Comparison of ENCODE assay signal across 8 cellular contexts in the genomic region with DNA sequence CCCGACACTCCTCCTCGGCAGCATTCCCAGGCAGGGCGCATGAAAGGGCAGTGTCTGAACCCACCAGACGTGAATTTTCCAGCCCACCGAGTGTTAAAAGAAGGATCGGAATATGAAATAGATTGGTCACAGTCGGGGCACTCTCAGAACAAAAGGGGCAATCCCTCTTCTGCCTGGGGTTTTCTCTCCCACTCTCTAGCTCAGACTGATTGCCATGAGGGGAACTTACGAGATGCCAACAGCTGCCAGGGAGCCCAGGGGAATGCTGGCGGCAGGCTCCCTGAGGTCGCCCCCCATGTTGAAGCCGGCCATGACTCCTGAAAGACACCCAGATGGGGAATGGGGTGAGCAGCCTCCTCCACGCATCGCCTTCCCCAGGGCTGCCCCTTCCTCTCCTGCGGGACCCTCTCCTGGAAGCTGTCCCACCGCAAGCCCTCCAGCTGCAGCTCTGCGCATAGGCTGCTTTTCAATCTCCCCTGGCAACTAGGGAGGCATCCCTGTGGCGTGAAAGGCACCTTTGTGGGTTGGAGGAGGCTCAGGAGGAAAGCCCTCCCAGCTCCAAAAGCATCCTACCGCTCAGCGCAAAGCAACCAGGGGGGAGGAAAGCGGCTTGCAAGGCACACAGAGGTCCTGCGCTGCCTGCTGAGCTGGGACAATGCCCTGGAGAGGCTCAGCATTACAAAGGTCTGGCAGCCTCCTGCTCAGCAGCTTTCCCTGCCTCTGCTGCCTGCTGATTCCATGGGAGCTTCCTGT.
DNase-seq lines count a peak whose midpoint lies in the region; ATAC-seq, FAIRE-seq and TF ChIP-seq lines count a peak whose summit lies in the region.

No MANE protein-coding gene starts in this region.

- peak overlapping the region; percentile 75 for H2BK12ac ChIP-seq in H1 (ENCODE audit: low read depth, low read length)

- H3K27ac Mint-ChIP-seq in CD14-positive monocyte (no peak overlapping the region), neural progenitor cell (peak overlapping the region; percentile 75)

- TF ChIP-seq RAD21 in H1 (IDR thresholded peaks at IDR 0.05 in 1 of 2, conservative IDR thresholded peaks at IDR 0.05 in 1 of 2; ENCODE audit: low read depth in 2 of 2, low read length in 2 of 2), result no peak; a peak in 1 of 4 replicates

- H4K20me1 ChIP-seq in H1 (replicated peaks in 1 of 2; ENCODE audit: control insufficient read depth in 1 of 2, insufficient read depth in 2 of 2, low read length in 2 of 2) (no peaks in the 10 kb centered on the region), neural progenitor cell (ENCODE audit: low read depth) (peaks cover 14% of the 10 kb centered on the region)

- H3K36me3 ChIP-seq in HUES64 (ENCODE audit: insufficient read depth, low read length) (no peaks in the 10 kb centered on the region), H1 (ENCODE audit: control insufficient read depth in 2 of 4, insufficient read depth in 4 of 4, low read length in 3 of 4) (no peaks in the 10 kb centered on the region), neural progenitor cell (no peaks in the 10 kb centered on the region), MG63 (no peaks in the 10 kb centered on the region)

- peak overlapping the region; percentile 83 for H2BK15ac ChIP-seq in H1 (ENCODE audit: low read length)

- H3K4me2 ChIP-seq in H1 (ENCODE audit: insufficient read depth in 1 of 2, low read depth in 2 of 2, low read length in 2 of 2) (peak overlapping the region; percentile 88 to 91), neural progenitor cell (peak overlapping the region; percentile 83)

- peak overlapping the region; percentile 91 for H3K18ac ChIP-seq in H1 (ENCODE audit: extremely low read depth, low read length)

- intact Hi-C loops in CD14-positive monocyte (cut with micrococcal nuclease), result no loop called here

- H2BK20ac ChIP-seq in H1 (ENCODE audit: low read length), result peak overlapping the region; percentile 51; the same call in 1 of the 2 replicates

- H2BK5ac ChIP-seq in H1 (ENCODE audit: low read depth, low read length), result peak overlapping the region; percentile 87; the same call in 1 of the 2 replicates

- H3K56ac ChIP-seq in H1 (replicated peaks; ENCODE audit: insufficient read length, low read depth, low read length), result peak overlapping the region; percentile 49

- peak overlapping the region; percentile 85 for H2BK120ac ChIP-seq in H1 (replicated peaks; ENCODE audit: low read depth, low read length)

- peak overlapping the region; percentile 20 for H2AFZ ChIP-seq in H1 (ENCODE audit: low read length)
- H2AFZ ChIP-seq in neural progenitor cell (replicated peaks), result no peak overlapping the region

- FAIRE-seq in H1 (lab: Jason Lieb, UNC), result peak; percentile 82

- no peaks in the 10 kb centered on the region for H3K79me1 ChIP-seq in H1 (ENCODE audit: low read depth, low read length)

- H3K4ac ChIP-seq in H1 (replicated peaks; ENCODE audit: insufficient read length, low read depth, low read length), result no peak overlapping the region

- peaks cover 0 to 7% of the 10 kb centered on the region in 2 donors for H3K36me3 Mint-ChIP-seq in CD14-positive monocyte
- no peaks in the 10 kb centered on the region for H3K36me3 Mint-ChIP-seq in neural progenitor cell

- TF ChIP-seq CTCF in CD14-positive monocyte (IDR thresholded peaks at IDR 0.05) (no peak), H1 (IDR thresholded peaks at IDR 0.05; ENCODE audit: control extremely low read depth in 1 of 3, insufficient read depth in 1 of 3, low read depth in 1 of 3, low read length in 3 of 3) (no peak), neural progenitor cell (IDR thresholded peaks at IDR 0.05) (no peak)

- H3K4me1 ChIP-seq in HUES64 (ENCODE audit: insufficient read depth, low read length), result peaks cover 44% of the 10 kb centered on the region
- peaks cover 12 to 32% (median 16%) of the 10 kb centered on the region in 4 experiments for H3K4me1 ChIP-seq in H1 (replicated peaks in 1 of 4; ENCODE audit: control insufficient read depth in 3 of 4, insufficient read depth in 4 of 4, low read length in 3 of 4)
- peaks cover 48% of the 10 kb centered on the region for H3K4me1 ChIP-seq in neural progenitor cell

- ATAC-seq in HG03196 (IDR thresholded peaks at IDR 0.05; ENCODE audit: unreplicated experiment) (no peak), GM21529 (IDR thresholded peaks at IDR 0.05; ENCODE audit: unreplicated experiment) (no peak)

- no peaks in the 10 kb centered on the region for H3K9me3 ChIP-seq in HUES64 (ENCODE audit: insufficient read depth, low read depth, low read length)
- no peaks in the 10 kb centered on the region for H3K9me3 ChIP-seq in H1 (ENCODE audit: insufficient read depth in 2 of 2, low read depth in 1 of 2, low read length in 1 of 2)
- H3K9me3 ChIP-seq in neural progenitor cell (ENCODE audit: low read depth), result no peaks in the 10 kb centered on the region
- no peaks in the 10 kb centered on the region for H3K9me3 ChIP-seq in MG63

- peak overlapping the region; percentile 69; the same call in 1 of the 2 replicates for H4K8ac ChIP-seq in H1 (ENCODE audit: extremely low read depth, insufficient read depth, low read length)

- H3F3A ChIP-seq in neural progenitor cell (ENCODE audit: low read depth), result peaks cover 51% of the 10 kb centered on the region

- H4K5ac ChIP-seq in H1 (ENCODE audit: insufficient read length, low read depth, low read length), result peak overlapping the region; percentile 53

- H3K9me3 Mint-ChIP-seq in CD14-positive monocyte (peaks cover 0 to 12% (median 7%) of the 10 kb centered on the region in 7 donors), neural progenitor cell (no peaks in the 10 kb centered on the region)

- POLR2A ChIA-PET in H1 (lab: Charles Lee; ENCODE audit: partially characterized antibody), result interaction anchor here (0.8 to 2.2 kb wide), 7 partner anchors 9 to 52 kb away, joined by 3 to 10 read pairs (median 3); no protein-coding TSS in a partner anchor

- peak overlapping the region; percentile 49 for H3K9ac ChIP-seq in HUES64 (ENCODE audit: low read depth, low read length)
- H3K9ac ChIP-seq in H1 (replicated peaks in 1 of 4; ENCODE audit: extremely low read depth in 1 of 4, low read depth in 3 of 4, low read length in 3 of 4), result peak overlapping the region in 2 of 4 experiments; percentile 33 to 34; a peak in 2 of 7 replicates
- no peak overlapping the region for H3K9ac ChIP-seq in neural progenitor cell

- H3K27ac ChIP-seq in HUES64 (ENCODE audit: low read depth, low read length) (peak overlapping the region; percentile 69; the same call in 1 of the 2 replicates), H1 (ENCODE audit: low read depth, low read length) (peak overlapping the region; percentile 26; the same call in 1 of the 2 replicates), neural progenitor cell (no peak overlapping the region)

- H3K4me3 Mint-ChIP-seq in CD14-positive monocyte (peak overlapping the region; percentile 37 to 60), neural progenitor cell (peak overlapping the region; percentile 76)

- peak in 1 of 2 experiments; percentile 18; a peak in 2 of 3 replicates for TF ChIP-seq POLR2A in H1 (IDR thresholded peaks at IDR 0.05; ENCODE audit: control extremely low read depth in 1 of 2, low read depth in 2 of 2, low read length in 2 of 2)

- no peak overlapping the region for H2AK5ac ChIP-seq in H1 (ENCODE audit: low read depth, low read length)

- peaks cover 28% of the 10 kb centered on the region for H3K4me1 Mint-ChIP-seq in CD14-positive monocyte
- peaks cover 79% of the 10 kb centered on the region for H3K4me1 Mint-ChIP-seq in neural progenitor cell

- H3K4me3 ChIP-seq in HUES64 (ENCODE audit: low read length) (peak overlapping the region; percentile 52), H1 (ENCODE audit: extremely low read depth in 1 of 4, insufficient read depth in 2 of 4, low read depth in 3 of 4, low read length in 4 of 4) (peak overlapping the region; percentile 23 to 60 (median 48); a peak in 7 of 8 replicates), neural progenitor cell (peak overlapping the region; percentile 45), MG63 (no peak overlapping the region)

- DNase-seq in CD14-positive monocyte (ENCODE audit: low spot score) (no peak), H1 (ENCODE audit: low read depth in 1 of 2, low spot score in 2 of 2) (peak; percentile 77 to 92), neural progenitor cell (ENCODE audit: low spot score) (peak; percentile 90), DMS114 treated with DMSO at 0.1 percent for 48 hours (lab: John Stamatoyannopoulos, UW; ENCODE audit: unreplicated experiment) (no peak), MG63 (no peak)

- no peak for TF ChIP-seq EP300 in H1 (IDR thresholded peaks at IDR 0.05; ENCODE audit: borderline replicate concordance in 1 of 2, low read depth in 2 of 2, low read length in 2 of 2)

- 1% methylated on average over 21 of the region's 21 CpGs for WGBS in HUES64
- 2% methylated on average over 21 of the region's 21 CpGs; no CpG with 5 or more reads in 1 of the 2 experiments for WGBS in H1 (ENCODE audit: extremely low coverage in 1 of 2, insufficient coverage in 1 of 2, insufficient read length in 1 of 2, insufficient replicate concordance in 2 of 2, low coverage in 1 of 2, low lambda C conversion rate in 2 of 2, missing lambda C conversion rate in 1 of 2), 2 experiments

- H3K23ac ChIP-seq in H1 (ENCODE audit: insufficient read length), result no peak overlapping the region

- H3K23me2 ChIP-seq in H1 (ENCODE audit: low read depth, low read length), result peaks cover 6% of the 10 kb centered on the region

- H3K79me2 ChIP-seq in H1 (ENCODE audit: control insufficient read depth in 1 of 2, insufficient read depth in 2 of 2, low read length in 2 of 2) (no peaks in the 10 kb centered on the region), neural progenitor cell (ENCODE audit: low read depth) (no peaks in the 10 kb centered on the region)

- H4K91ac ChIP-seq in H1 (replicated peaks; ENCODE audit: insufficient read length, low read length), result peak overlapping the region; percentile 84

- H3K27me3 ChIP-seq in HUES64 (ENCODE audit: insufficient read depth, low read length) (peaks cover 9% of the 10 kb centered on the region; the same call in 1 of the 2 replicates), H1 (replicated peaks in 1 of 4; ENCODE audit: control insufficient read depth in 3 of 4, extremely low read depth in 1 of 4, insufficient read depth in 3 of 4, low read length in 3 of 4) (no peaks in the 10 kb centered on the region), neural progenitor cell (peaks cover 9% of the 10 kb centered on the region), MG63 (no peaks in the 10 kb centered on the region)

- CTCF ChIA-PET in H1 (lab: Charles Lee; ENCODE audit: partially characterized antibody), result interaction anchor here (0.8 to 1.8 kb wide), 6 partner anchors 9 to 125 kb away, joined by 3 to 7 read pairs (median 4); no protein-coding TSS in a partner anchor

- no peak overlapping the region for H3K14ac ChIP-seq in H1 (ENCODE audit: insufficient read length)

- H3K27me3 Mint-ChIP-seq in CD14-positive monocyte (ENCODE audit: low read depth in 3 of 3) (peaks cover 1 to 10% (median 6%) of the 10 kb centered on the region in 3 donors), neural progenitor cell (ENCODE audit: insufficient read depth, low read depth) (peaks cover 6% of the 10 kb centered on the region)

Comparison
In these comparisons a context has a peak if more than half of its experiments do, and no peak if none do; other contexts are left out.
1. DNase-seq: peak in H1 (2 of 2) and neural progenitor cell (single experiment); none in CD14-positive monocyte (single experiment), DMS114 treated with DMSO at 0.1 percent for 48 hours (single experiment) and MG63 (single experiment).